ENCODE assay signal across 8 cellular contexts in genomic region chr13:46179576-46180368, GRCh38. TPM values are rescaled to one million over a fixed set of nuclear protein-coding genes. Genes with fewer than 3 reads are reported as not detected.
DNase-seq lines count a peak whose midpoint lies in the region; ATAC-seq, FAIRE-seq and TF ChIP-seq lines count a peak whose summit lies in the region.

No MANE protein-coding gene starts in this region.

- FAIRE-seq in small intestine (lab: Jason Lieb, UNC): no peak

- TF ChIP-seq POLR2A in adrenal gland (IDR thresholded peaks at IDR 0.05): no peak

- H3K36me3 Mint-ChIP-seq in CD4-positive, alpha-beta memory T cell: peaks cover 11 to 49% of the 10 kb centered on the region in 2 donors

- POLR2A ChIA-PET in CD4-positive, alpha-beta memory T cell (lab: Charles Lee; ENCODE audit: partially characterized antibody): interaction anchor here (0.6 to 16.8 kb wide), 8 partner anchors 10 to 124 kb away, joined by 3 to 288 read pairs (median 6); no protein-coding TSS in a partner anchor

- intact Hi-C loops in CD4-positive, alpha-beta memory T cell (cut with micrococcal nuclease): loop anchor here (5.0 to 10.0 kb wide), 3 partner anchors 32 to 845 kb away; partner anchors contain the start of gene ZC3H13
- intact Hi-C loops in adrenal gland (cut with DNase I): no loop called here

- H3K4me1 Mint-ChIP-seq in CD4-positive, alpha-beta memory T cell: peaks cover 52 to 85% (median 61%) of the 10 kb centered on the region in 4 donors

- peak overlapping the region; percentile 89 for H3K27ac ChIP-seq in CD4-positive, alpha-beta memory T cell (ENCODE audit: low read depth, low read length)
- H3K27ac ChIP-seq in adrenal gland (peak overlapping the region in 1 of 5 donors; percentile 39), small intestine (ENCODE audit: low read depth in 1 of 2, low read length in 1 of 2) (peak overlapping the region in 1 of 2 donors; percentile 82)

- no peaks in the 10 kb centered on the region for H3K36me3 ChIP-seq in CD4-positive, alpha-beta memory T cell (ENCODE audit: insufficient read depth, low read length)
- no peaks in the 10 kb centered on the region for H3K36me3 ChIP-seq in adrenal gland (replicated peaks in 1 of 2)
- H3K36me3 ChIP-seq in small intestine (ENCODE audit: control insufficient read depth in 2 of 2, insufficient read depth in 2 of 2, low read length in 2 of 2): no peaks in the 10 kb centered on the region

- H3K27me3 Mint-ChIP-seq in CD4-positive, alpha-beta memory T cell: no peaks in the 10 kb centered on the region

- WGBS in adrenal gland, 4 donors: 61 to 67% (median 63%) methylated on average over 6 of the region's 6 CpGs
- WGBS in small intestine, 3 donors: 25 to 35% (median 31%) methylated on average over 6 of the region's 6 CpGs

- peak overlapping the region; percentile 85 to 94 for H3K4me3 ChIP-seq in CD4-positive, alpha-beta memory T cell (ENCODE audit: low read length in 2 of 2)
- H3K4me3 ChIP-seq in adrenal gland (peak overlapping the region in 2 of 4 donors; percentile 11 to 37), small intestine (ENCODE audit: low read depth in 1 of 2, low read length in 2 of 2) (peak overlapping the region in 1 of 2 donors; percentile 24), foreskin fibroblast (ENCODE audit: low read depth in 1 of 2, low read length in 2 of 2) (no peak overlapping the region)

- peak; percentile 76 to 89 (median 80) for DNase-seq in CD4-positive, alpha-beta memory T cell
- DNase-seq in T-helper 1 cell (peak; percentile 35 to 86 (median 63)), adrenal gland (peak in 5 of 7 donors; percentile 39 to 55 (median 44)), small intestine (peak; percentile 43), NCI-H1694 treated with DMSO at 0.1 percent for 48 hours (lab: John Stamatoyannopoulos, UW) (no peak), foreskin fibroblast (no peak)

- peak overlapping the region; percentile 90 to 99 (median 95) for H3K27ac Mint-ChIP-seq in CD4-positive, alpha-beta memory T cell

- no peaks in the 10 kb centered on the region for H3K9me3 ChIP-seq in CD4-positive, alpha-beta memory T cell (ENCODE audit: control insufficient read depth in 1 of 2, low read length in 2 of 2)
- H3K9me3 ChIP-seq in adrenal gland (replicated peaks in 1 of 3): no peaks in the 10 kb centered on the region
- H3K9me3 ChIP-seq in small intestine (ENCODE audit: control insufficient read depth, low read depth): no peaks in the 10 kb centered on the region

- peak overlapping the region; percentile 88 to 99 (median 98) for H3K4me3 Mint-ChIP-seq in CD4-positive, alpha-beta memory T cell

- H3K9me3 Mint-ChIP-seq in CD4-positive, alpha-beta memory T cell: peaks cover 0 to 1% (median 0%) of the 10 kb centered on the region in 8 donors

- no peaks in the 10 kb centered on the region for H3K27me3 ChIP-seq in CD4-positive, alpha-beta memory T cell (ENCODE audit: insufficient read depth, low read length)
- H3K27me3 ChIP-seq in adrenal gland (no peaks in the 10 kb centered on the region), small intestine (ENCODE audit: control insufficient read depth in 2 of 2, insufficient read depth in 2 of 2, low read length in 2 of 2) (no peaks in the 10 kb centered on the region)

- ATAC-seq in HG03135 (IDR thresholded peaks at IDR 0.05; ENCODE audit: unreplicated experiment) (no peak), GM21529 (IDR thresholded peaks at IDR 0.05; ENCODE audit: unreplicated experiment) (no peak)

- TF ChIP-seq CTCF in adrenal gland (IDR thresholded peaks at IDR 0.05) (no peak), foreskin fibroblast (IDR thresholded peaks at IDR 0.05; ENCODE audit: low read depth, low read length) (no peak)

- H3K4me1 ChIP-seq in CD4-positive, alpha-beta memory T cell (ENCODE audit: insufficient read depth, low read length): peaks cover 72% of the 10 kb centered on the region
- H3K4me1 ChIP-seq in adrenal gland (replicated peaks in 1 of 2) (no peaks in the 10 kb centered on the region), small intestine (ENCODE audit: control insufficient read depth in 2 of 2, insufficient read depth in 1 of 2, low read depth in 1 of 2, low read length in 1 of 2) (no peaks in the 10 kb centered on the region)

- CTCF ChIA-PET in CD4-positive, alpha-beta memory T cell (lab: Charles Lee; ENCODE audit: partially characterized antibody): interaction anchor here (0.6 to 5.7 kb wide), 9 partner anchors 8 to 142 kb away, joined by 3 to 53 read pairs (median 4); no protein-coding TSS in a partner anchor

RNA-seq across cellular contexts. Expression of gene LCP1, which starts 2.2 kb away (rescaled TPM):
- 100 to 1,000 TPM; 466 to 497 TPM for total RNA-seq in CD4-positive, alpha-beta memory T cell
- 1,000 to 10,000 TPM; 1,169 to 1,658 TPM for polyA plus RNA-seq in CD4-positive, alpha-beta memory T cell
- total RNA-seq in adrenal gland: 100 to 1,000 TPM in 1 of 8 donors, 10 to 100 TPM in 7; 32.9 to 109 (median 67.2) TPM
- polyA plus RNA-seq in adrenal gland (10 to 100 TPM; 17.3 to 91.9 (median 27.4) TPM), small intestine (10 to 100 TPM; 14.1 to 28.1 (median 21.3) TPM)

RNA-seq across cellular contexts. Expression of gene LRRC63, which starts 32.0 kb away (rescaled TPM):
- under 1 TPM; 0.49 to 0.75 TPM for total RNA-seq in CD4-positive, alpha-beta memory T cell
- polyA plus RNA-seq in CD4-positive, alpha-beta memory T cell: under 1 TPM; 0.41 to 0.57 TPM
- 1 to 10 TPM in 2 of 8 donors, under 1 TPM in 4, not detected in 2; 0.26 to 2.2 (median 0.66) TPM for total RNA-seq in adrenal gland
- polyA plus RNA-seq in adrenal gland: 1 to 10 TPM in 1 of 3 donors, under 1 TPM in 2; 0.32 to 1.3 (median 0.44) TPM
- under 1 TPM in 1 of 3 donors, not detected in 2; 0.03 TPM for polyA plus RNA-seq in small intestine

Comparison
In these comparisons a context has a peak if more than half of its experiments do, and no peak if none do; other contexts are left out.
1. DNase-seq: peak in CD4-positive, alpha-beta memory T cell (5 of 5), T-helper 1 cell (5 of 5), adrenal gland (5 of 7) and small intestine (single experiment); none in NCI-H1694 treated with DMSO at 0.1 percent for 48 hours (single experiment) and foreskin fibroblast (0 of 2).
2. H3K4me3 ChIP-seq: peak in CD4-positive, alpha-beta memory T cell (2 of 2); none in foreskin fibroblast (0 of 2).
3. RNA of gene LCP1, which starts 2.2 kb away (polyA plus RNA-seq): 1,169 to 1,658 TPM in CD4-positive, alpha-beta memory T cell; 17.3 to 91.9 TPM in adrenal gland and 14.1 to 28.1 TPM in small intestine; every median in the first group is over 10 times any median in the second.